Comparison of ENCODE assay signal across 1 cellular context in the genomic region with DNA sequence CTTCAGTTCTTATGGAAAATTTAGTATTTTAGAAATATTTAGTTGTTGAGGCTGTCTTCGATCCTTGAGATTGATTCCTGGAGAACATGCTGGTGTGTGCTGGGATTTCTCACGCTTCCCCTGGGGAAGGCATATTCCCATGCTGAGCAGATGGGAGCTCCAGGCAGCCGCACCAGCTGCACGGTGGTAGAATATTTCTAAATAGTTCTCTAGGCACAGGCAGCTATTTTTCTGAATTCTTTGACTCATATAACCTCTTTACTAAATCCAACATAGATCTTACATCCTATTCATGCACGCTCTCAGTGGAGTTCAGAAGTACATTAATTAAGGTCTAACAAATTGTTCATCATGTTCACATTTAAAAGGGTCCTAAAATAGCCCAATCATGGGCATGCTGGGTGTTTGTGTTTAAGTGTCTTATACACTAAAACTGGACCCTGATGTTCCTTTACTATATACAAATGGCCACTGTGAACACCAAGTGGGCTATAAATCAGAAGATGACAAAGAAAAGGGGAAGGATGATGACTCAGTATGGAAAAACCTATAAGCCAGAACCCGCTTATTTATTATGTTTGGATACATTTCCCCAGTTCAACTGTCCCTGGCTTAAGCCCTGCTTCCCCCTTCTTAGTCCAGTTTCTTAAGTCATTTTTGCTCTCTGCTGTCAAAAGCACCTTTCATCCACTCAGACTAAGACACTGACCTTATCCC.
TF ChIP-seq lines count a peak whose summit lies in the region.

No MANE protein-coding gene starts in this region.

TF ChIP-seq in HEK293, 187 proteins besides CTCF, POLR2A, EP300 and RAD21 (continued from another document):
- TF ChIP-seq FEZF1 (tag by site-specific recombination; IDR thresholded peaks at IDR 0.05), result peak; percentile 61
